25 cellular contexts compared by ENCODE assay signal in genomic region chr2:166651991-166652390, GRCh38.
"Had no signal": no experiment of that assay in that cellular context is flagged by ENCODE, and none has a peak within 500 bp of the region (broad histone marks: within the 10 kb centered on the region; RNA-seq: fewer than 3 reads in every experiment).

No MANE protein-coding gene starts in this region.

- H3K9me3 ChIP-seq: left lung, lower lobe of right lung, mucosa of descending colon, ovary, right atrium auricular region, right lobe of liver, suprapubic skin, thoracic aorta, tibial artery, upper lobe of right lung had no signal

- ATAC-seq: left colon; left lung; lower lobe of right lung; mucosa of descending colon; naive thymus-derived CD4-positive, alpha-beta T cell; natural killer cell treated with Interleukin-12 subunit alpha and Interleukin-12 subunit beta and Interleukin-15 and Interleukin-18, amount 100 ng/mL, for 72 hours; right lobe of liver; stimulated activated effector memory CD8-positive, alpha-beta T cell treated with anti-CD3 and anti-CD28 coated beads, Interleukin-12 subunit alpha, Interleukin-12 subunit beta, amount 100 ng/mL, for 72 hours; upper lobe of right lung had no signal

- H3K36me3 ChIP-seq: left lung, lower lobe of right lung, ovary, right atrium auricular region, right lobe of liver, suprapubic skin, thoracic aorta, tibial artery, upper lobe of right lung had no signal

- DNase-seq: hypothalamus; immature natural killer cell; kidney; left colon; left lung; lower lobe of right lung; midbrain; mucosa of descending colon; naive thymus-derived CD4-positive, alpha-beta T cell; ovary; right lobe of liver; stimulated activated CD4-positive, alpha-beta T cell treated with anti-CD3 and anti-CD28 coated beads, Interleukin-12 subunit alpha, Interleukin-12 subunit beta, amount 100 ng/mL, for 4 hours; stimulated activated CD4-positive, alpha-beta T cell treated with anti-CD3 and anti-CD28 coated beads, Interleukin-15, amount 100 ng/mL, for 24 hours; stimulated activated CD4-positive, alpha-beta T cell treated with anti-CD3 and anti-CD28 coated beads, Interleukin-2, amount 100 ng/mL, for 24 hours; stimulated activated CD4-positive, alpha-beta T cell treated with anti-CD3 and anti-CD28 coated beads, Interleukin-4, amount 100 ng/mL, for 1 hour; stimulated activated naive CD4-positive, alpha-beta T cell; tibial artery; trophoblast cell; upper lobe of right lung had no signal

- H3K27ac ChIP-seq: left lung, lower lobe of right lung, ovary, right atrium auricular region, right lobe of liver, skin epidermis, suprapubic skin, thoracic aorta, tibial artery, upper lobe of right lung had no signal

- H3K4me1 ChIP-seq: left lung, lower lobe of right lung, right lobe of liver, suprapubic skin, upper lobe of right lung had no signal

- H3K4me3 ChIP-seq: left lung, lower lobe of right lung, mucosa of descending colon, ovary, right atrium auricular region, right lobe of liver, skin epidermis, suprapubic skin, thoracic aorta, tibial artery, upper lobe of right lung had no signal

- H3K27me3 ChIP-seq: left lung, ovary, right atrium auricular region, right lobe of liver, suprapubic skin, tibial artery, upper lobe of right lung had no signal
